Comparison of ENCODE assay signal across 8 cellular contexts in the genomic region with DNA sequence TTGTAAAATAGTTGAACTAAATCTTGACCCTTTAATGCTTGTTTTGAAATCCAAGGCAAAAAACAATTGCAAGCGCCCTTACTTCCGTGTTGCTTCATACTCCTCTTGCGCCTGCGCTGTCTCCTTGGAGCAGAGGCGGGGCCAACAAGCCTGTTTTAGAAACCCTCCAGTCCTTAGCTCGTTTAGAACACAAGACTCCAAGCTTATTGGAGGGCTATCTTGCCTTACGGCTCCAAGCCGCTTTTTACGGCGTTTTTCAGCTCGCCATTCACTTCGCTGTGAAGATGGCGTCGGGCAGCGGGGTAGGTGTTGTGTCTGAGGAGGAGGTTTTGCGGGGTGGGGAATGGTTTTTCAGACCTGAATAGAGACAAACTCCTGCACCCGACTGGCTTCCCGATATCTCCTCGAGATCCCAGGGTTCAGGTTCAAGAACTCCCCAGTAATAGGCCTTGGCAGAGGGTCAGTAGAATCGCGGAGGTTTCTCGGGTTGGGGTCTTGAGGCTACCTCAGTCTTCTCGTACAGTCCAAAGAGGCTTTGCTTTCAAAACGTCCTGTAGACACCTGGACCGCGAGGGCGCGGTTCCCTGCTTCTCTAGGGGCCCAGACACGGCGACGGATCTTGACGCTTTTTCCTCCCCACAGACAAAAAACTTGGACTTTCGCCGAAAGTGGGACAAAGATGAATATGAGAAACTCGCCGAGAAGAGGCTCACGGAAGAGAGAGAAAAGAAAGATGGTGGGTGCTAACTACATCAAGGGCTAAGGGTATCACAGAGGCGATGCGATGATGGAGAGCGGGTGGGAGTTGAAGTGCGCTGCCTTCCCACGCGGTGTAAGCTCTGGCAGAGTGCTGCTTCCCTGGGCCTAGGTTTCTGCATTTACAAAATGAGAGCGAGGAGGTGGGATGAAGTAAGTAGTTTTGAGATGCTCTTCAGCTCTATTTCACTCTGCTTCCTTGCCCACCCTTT. TPM values are rescaled to one million over a fixed set of nuclear protein-coding genes. Genes with fewer than 3 reads are reported as not detected.
DNase-seq lines count a peak whose midpoint lies in the region; ATAC-seq and TF ChIP-seq lines count a peak whose summit lies in the region.

A gene with protein sequence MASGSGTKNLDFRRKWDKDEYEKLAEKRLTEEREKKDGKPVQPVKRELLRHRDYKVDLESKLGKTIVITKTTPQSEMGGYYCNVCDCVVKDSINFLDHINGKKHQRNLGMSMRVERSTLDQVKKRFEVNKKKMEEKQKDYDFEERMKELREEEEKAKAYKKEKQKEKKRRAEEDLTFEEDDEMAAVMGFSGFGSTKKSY (plus strand): TSS at position 271 of the 968 bp plus-strand sequence. CDS start 14 bp downstream, at position 285.

- H3K27me3 ChIP-seq in left ventricle myocardium inferior (ENCODE audit: low read depth), result no peaks in the 10 kb centered on the region

- H3K36me3 Mint-ChIP-seq in T-helper 17 cell (ENCODE audit: low read depth) (peaks cover 24% of the 10 kb centered on the region), progenitor cell of endocrine pancreas (ENCODE audit: insufficient read depth) (peaks cover 45% of the 10 kb centered on the region)

- H3K9me3 Mint-ChIP-seq in progenitor cell of endocrine pancreas (ENCODE audit: low read depth), result no peaks in the 10 kb centered on the region

- H3K27ac Mint-ChIP-seq in T-helper 17 cell (peak within 1 kb of the TSS; percentile 100), progenitor cell of endocrine pancreas (peak within 1 kb of the TSS; percentile 98)

- H3K27me3 Mint-ChIP-seq in T-helper 17 cell (no peaks in the 10 kb centered on the region), progenitor cell of endocrine pancreas (no peaks in the 10 kb centered on the region)

- H3K4me3 Mint-ChIP-seq in T-helper 17 cell, result peak within 1 kb of the TSS; percentile 98
- peak within 1 kb of the TSS; percentile 99 for H3K4me3 Mint-ChIP-seq in progenitor cell of endocrine pancreas (ENCODE audit: low read depth)

- peak within 1 kb of the TSS; percentile 78 for H3K27ac ChIP-seq in left ventricle myocardium inferior (replicated peaks)

- H3K4me1 ChIP-seq in left ventricle myocardium inferior, result peaks cover 23% of the 10 kb centered on the region

- DNase-seq in NCI-H1694 treated with DMSO at 0.1 percent for 48 hours (lab: John Stamatoyannopoulos, UW), result peak; percentile 95
- peak; percentile 80 to 88 (median 85) for DNase-seq in T-helper 17 cell
- DNase-seq in amygdala (lab: John Stamatoyannopoulos, UW), result peak; percentile 41 to 98 (median 93)
- peak; percentile 94 for DNase-seq in left ventricle myocardium inferior
- peak; percentile 72 for DNase-seq in progenitor cell of endocrine pancreas (ENCODE audit: low spot score, unreplicated experiment)
- DNase-seq in ureter (ENCODE audit: low spot score), result peak; percentile 95

- TF ChIP-seq CTCF in left ventricle myocardium inferior (IDR thresholded peaks at IDR 0.05; ENCODE audit: borderline replicate concordance), result no peak
- no peak for TF ChIP-seq CTCF in progenitor cell of endocrine pancreas (IDR thresholded peaks at IDR 0.05; ENCODE audit: unreplicated experiment)

- H3K9me3 ChIP-seq in T-helper 17 cell (ENCODE audit: control insufficient read depth, low read length, poor library complexity, severe bottlenecking), result no peaks in the 10 kb centered on the region
- H3K9me3 ChIP-seq in left ventricle myocardium inferior (replicated peaks), result no peaks in the 10 kb centered on the region

- H3K4me1 Mint-ChIP-seq in T-helper 17 cell (peaks cover 25% of the 10 kb centered on the region), progenitor cell of endocrine pancreas (ENCODE audit: low read depth) (peaks cover 16% of the 10 kb centered on the region)

- ATAC-seq in HG02885 (IDR thresholded peaks at IDR 0.05; ENCODE audit: poor library complexity, unreplicated experiment) (peak; percentile 99), T-helper 17 cell (peak; percentile 99)

- intact Hi-C loops in left ventricle myocardium inferior (cut with micrococcal nuclease), result no loop called here

- peak; percentile 71 for TF ChIP-seq POLR2A in GM15510 (IDR thresholded peaks at IDR 0.05; ENCODE audit: borderline replicate concordance, extremely low read depth, insufficient read length)

- peaks cover 80% of the 10 kb centered on the region for H3K36me3 ChIP-seq in left ventricle myocardium inferior

- peak within 1 kb of the TSS; percentile 90 for H3K4me3 ChIP-seq in left ventricle myocardium inferior

RNA-seq across cellular contexts. Expression of the gene that starts here (rescaled TPM):
- total RNA-seq in T-helper 17 cell (10 to 100 TPM; 40.9 to 41.5 TPM), left ventricle myocardium inferior (35.5 TPM), progenitor cell of endocrine pancreas (67.6 and 67.7 TPM in 2 replicates), ureter (58.5 TPM)

Comparison
In these comparisons a context has a peak if more than half of its experiments do, and no peak if none do; other contexts are left out.
1. Peak in every context shown above with its lines: DNase-seq, ATAC-seq, H3K4me3 ChIP-seq and H3K27ac ChIP-seq.